35 cellular contexts compared by ENCODE assay signal in the genomic region with DNA sequence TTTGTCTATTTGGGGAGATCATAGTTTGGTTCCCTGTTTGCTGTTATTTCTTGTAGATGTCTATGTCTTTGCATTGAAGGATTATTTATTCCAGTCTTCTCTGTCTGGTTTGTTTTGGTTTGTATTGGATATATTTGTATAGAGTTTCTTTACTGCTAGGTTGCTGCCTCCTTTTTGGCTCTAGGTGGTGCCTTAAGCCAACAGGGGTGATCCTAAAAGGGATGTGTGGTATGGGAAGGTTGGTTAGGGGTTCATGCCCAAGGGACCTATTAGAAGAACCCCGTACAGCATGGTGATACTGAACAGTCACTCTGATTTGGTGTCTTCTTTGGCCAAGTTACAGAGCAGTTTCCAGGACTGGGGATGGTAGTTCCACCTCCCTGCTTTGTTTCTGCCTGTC. TPM values are rescaled to one million over a fixed set of nuclear protein-coding genes. Genes with fewer than 3 reads are reported as not detected.
"Had no signal": no experiment of that assay in that cellular context is flagged by ENCODE, and none has a peak within 500 bp of the region (broad histone marks: within the 10 kb centered on the region; RNA-seq: fewer than 3 reads in every experiment).

No MANE protein-coding gene starts in this region.

- H3K27me3 Mint-ChIP-seq: activated CD4-positive, alpha-beta memory T cell treated with anti-CD3 and anti-CD28 coated beads, Interleukin-2, amount 10 ng/mL, durations not matched to agents 7 days and 5 days; activated CD4-positive, alpha-beta T cell treated with anti-CD3 and anti-CD28 coated beads for 36 hours; activated CD4-positive, alpha-beta T cell treated with anti-CD3 and anti-CD28 coated beads, Interleukin-2, amount 10 ng/mL, durations not matched to agents 7 days and 5 days; activated CD8-positive, alpha-beta memory T cell treated with anti-CD3 and anti-CD28 coated beads, Interleukin-2, amount 10 ng/mL, durations not matched to agents 7 days and 5 days; activated naive CD8-positive, alpha-beta T cell treated with anti-CD3 and anti-CD28 coated beads for 36 hours; activated T-helper 17 cell treated with anti-CD3 and anti-CD28 coated beads, Interleukin-2, amount 50 U/mL, for 72 hours had no signal

- H3K9me3 ChIP-seq: adrenal gland, body of pancreas had no signal

- H3K4me3 Mint-ChIP-seq: activated CD4-positive, alpha-beta memory T cell treated with anti-CD3 and anti-CD28 coated beads, Interleukin-2, amount 10 ng/mL, durations not matched to agents 7 days and 5 days; activated CD4-positive, alpha-beta T cell treated with anti-CD3 and anti-CD28 coated beads for 36 hours; activated CD4-positive, alpha-beta T cell treated with anti-CD3 and anti-CD28 coated beads, Interleukin-2, amount 10 ng/mL, durations not matched to agents 7 days and 5 days; activated CD8-positive, alpha-beta memory T cell treated with anti-CD3 and anti-CD28 coated beads, Interleukin-2, amount 10 ng/mL, durations not matched to agents 7 days and 5 days; activated CD8-positive, alpha-beta T cell treated with anti-CD3 and anti-CD28 coated beads, Interleukin-2, amount 10 ng/mL, durations not matched to agents 7 days and 5 days; activated naive CD4-positive, alpha-beta T cell treated with anti-CD3 and anti-CD28 coated beads for 36 hours; activated naive CD8-positive, alpha-beta T cell treated with anti-CD3 and anti-CD28 coated beads for 36 hours; activated T-cell treated with anti-CD3 and anti-CD28 coated beads, Interleukin-2, amount 50 U/mL, for 4 hours; activated T-cell treated with anti-CD3 and anti-CD28 coated beads, Interleukin-2, amount 50 U/mL, for 72 hours; activated T-helper 1 cell treated with anti-CD3 and anti-CD28 coated beads, Interleukin-12 subunit alpha, Interleukin-12 subunit beta, Interleukin-2, Interleukin-4 antibody, amounts not matched to agents 30 ng/mL and 10 ng/mL and 1 ng/mL, durations not matched to agents 14 hours and 24 hours and 36 hours; activated T-helper 17 cell treated with anti-CD3 and anti-CD28 coated beads, Interleukin-2, amount 50 U/mL, for 72 hours; T-helper 1 cell treated with Interleukin-12 subunit alpha and Interleukin-12 subunit beta and Interleukin-4 antibody, amounts not matched to agents 30 μg/mL and 1 μg/mL, for 36 hours; T-helper 2 cell treated with Interferon-gamma antibody and Interleukin-4, amounts not matched to agents 5 μg/mL and 100 μg/mL, for 36 hours had no signal

- H3K36me3 Mint-ChIP-seq: activated CD8-positive, alpha-beta memory T cell treated with anti-CD3 and anti-CD28 coated beads, Interleukin-2, amount 10 ng/mL, durations not matched to agents 7 days and 5 days; activated naive CD4-positive, alpha-beta T cell treated with anti-CD3 and anti-CD28 coated beads, Interleukin-2, amount 50 U/mL, for 72 hours; activated naive CD8-positive, alpha-beta T cell treated with anti-CD3 and anti-CD28 coated beads for 36 hours had no signal

- ATAC-seq: activated CD4-positive, alpha-beta T cell treated with anti-CD3 and anti-CD28 coated beads for 36 hours; activated CD4-positive, CD25-positive, alpha-beta regulatory T cell treated with anti-CD3 and anti-CD28 coated beads, Interleukin-2, amount 50 U/mL, for 24 hours; activated CD8-positive, alpha-beta memory T cell treated with anti-CD3 and anti-CD28 coated beads, Interleukin-2, amount 10 ng/mL, durations not matched to agents 7 days and 5 days; activated CD8-positive, alpha-beta T cell treated with anti-CD3 and anti-CD28 coated beads, Interleukin-2, amount 10 ng/mL, durations not matched to agents 7 days and 5 days; activated naive CD4-positive, alpha-beta T cell treated with anti-CD3 and anti-CD28 coated beads, Interleukin-2, amount 50 U/mL, for 72 hours; activated T-cell treated with anti-CD3 and anti-CD28 coated beads, Interleukin-2, amount 50 U/mL, for 4 hours; activated T-cell treated with anti-CD3 and anti-CD28 coated beads, Interleukin-2, amount 50 U/mL, for 72 hours; activated T-helper 17 cell treated with anti-CD3 and anti-CD28 coated beads, Interleukin-2, amount 50 U/mL, for 72 hours; body of pancreas had no signal

- H3K27ac ChIP-seq: adrenal gland, body of pancreas, brain microvascular endothelial cell, breast epithelium, VCaP had no signal

- H3K4me1 Mint-ChIP-seq: activated CD4-positive, alpha-beta memory T cell treated with anti-CD3 and anti-CD28 coated beads, Interleukin-2, amount 10 ng/mL, durations not matched to agents 7 days and 5 days; activated CD4-positive, alpha-beta T cell treated with anti-CD3 and anti-CD28 coated beads for 36 hours; activated CD4-positive, alpha-beta T cell treated with anti-CD3 and anti-CD28 coated beads, Interleukin-2, amount 10 ng/mL, durations not matched to agents 7 days and 5 days; activated CD8-positive, alpha-beta memory T cell treated with anti-CD3 and anti-CD28 coated beads, Interleukin-2, amount 10 ng/mL, durations not matched to agents 7 days and 5 days; activated naive CD8-positive, alpha-beta T cell treated with anti-CD3 and anti-CD28 coated beads for 36 hours; activated T-helper 17 cell treated with anti-CD3 and anti-CD28 coated beads, Interleukin-2, amount 50 U/mL, for 72 hours had no signal

- H3K27ac Mint-ChIP-seq: activated CD4-positive, alpha-beta memory T cell treated with anti-CD3 and anti-CD28 coated beads, Interleukin-2, amount 10 ng/mL, durations not matched to agents 7 days and 5 days; activated CD4-positive, alpha-beta T cell treated with anti-CD3 and anti-CD28 coated beads for 36 hours; activated CD4-positive, alpha-beta T cell treated with anti-CD3 and anti-CD28 coated beads, Interleukin-2, amount 10 ng/mL, durations not matched to agents 7 days and 5 days; activated CD8-positive, alpha-beta memory T cell treated with anti-CD3 and anti-CD28 coated beads, Interleukin-2, amount 10 ng/mL, durations not matched to agents 7 days and 5 days; activated CD8-positive, alpha-beta T cell treated with anti-CD3 and anti-CD28 coated beads, Interleukin-2, amount 10 ng/mL, durations not matched to agents 7 days and 5 days; activated naive CD4-positive, alpha-beta T cell treated with anti-CD3 and anti-CD28 coated beads for 36 hours; activated naive CD4-positive, alpha-beta T cell treated with anti-CD3 and anti-CD28 coated beads, Interleukin-2, amount 50 U/mL, for 72 hours; activated naive CD8-positive, alpha-beta T cell treated with anti-CD3 and anti-CD28 coated beads for 36 hours; activated T-cell treated with anti-CD3 and anti-CD28 coated beads, Interleukin-2, amount 50 U/mL, for 72 hours; activated T-helper 1 cell treated with anti-CD3 and anti-CD28 coated beads, Interleukin-12 subunit alpha, Interleukin-12 subunit beta, Interleukin-2, Interleukin-4 antibody, amounts not matched to agents 30 ng/mL and 10 ng/mL and 1 ng/mL, durations not matched to agents 14 hours and 24 hours and 36 hours; activated T-helper 17 cell treated with anti-CD3 and anti-CD28 coated beads, Interleukin-2, amount 50 U/mL, for 72 hours; T-helper 1 cell treated with Interleukin-12 subunit alpha and Interleukin-12 subunit beta and Interleukin-4 antibody, amounts not matched to agents 30 μg/mL and 1 μg/mL, for 36 hours; T-helper 2 cell treated with Interferon-gamma antibody and Interleukin-4, amounts not matched to agents 5 μg/mL and 100 μg/mL, for 36 hours had no signal

- H3K4me3 ChIP-seq: adrenal gland, body of pancreas, breast epithelium had no signal

- H3K36me3 ChIP-seq: adrenal gland, brain microvascular endothelial cell, breast epithelium had no signal

- H3K27me3 ChIP-seq: adrenal gland, body of pancreas, brain microvascular endothelial cell, breast epithelium had no signal

- H3K4me1 ChIP-seq: adrenal gland, body of pancreas, breast epithelium had no signal

- DNase-seq: activated CD4-positive, alpha-beta memory T cell treated with anti-CD3 and anti-CD28 coated beads, Interleukin-2, amount 10 ng/mL, durations not matched to agents 7 days and 5 days; activated CD4-positive, alpha-beta T cell treated with anti-CD3 and anti-CD28 coated beads for 1 hour; activated CD4-positive, alpha-beta T cell treated with anti-CD3 and anti-CD28 coated beads for 36 hours; activated CD4-positive, alpha-beta T cell treated with anti-CD3 and anti-CD28 coated beads for 48 hours; activated CD4-positive, alpha-beta T cell treated with anti-CD3 and anti-CD28 coated beads, Interleukin-2, amount 10 ng/mL, durations not matched to agents 7 days and 5 days; activated CD4-positive, alpha-beta T cell treated with anti-CD3 and anti-CD28 coated beads, Interleukin-2, amount 50 U/mL, for 48 hours; activated CD4-positive, CD25-positive, alpha-beta regulatory T cell; activated CD8-positive, alpha-beta memory T cell treated with anti-CD3 and anti-CD28 coated beads for 24 hours; activated CD8-positive, alpha-beta memory T cell treated with anti-CD3 and anti-CD28 coated beads, Interleukin-2, amount 10 ng/mL, durations not matched to agents 7 days and 5 days; activated CD8-positive, alpha-beta memory T cell treated with anti-CD3 and anti-CD28 coated beads, Interleukin-2, amount 50 U/mL, for 48 hours; activated CD8-positive, alpha-beta T cell treated with anti-CD3 and anti-CD28 coated beads, Interleukin-2, amount 10 ng/mL, durations not matched to agents 7 days and 5 days; activated effector memory CD4-positive, alpha-beta T cell treated with anti-CD3 and anti-CD28 coated beads, Interleukin-2, amount 50 U/mL, for 16 hours; activated gamma-delta T cell treated with Interleukin-2 at 50 U/mL for 16 hours; activated naive CD4-positive, alpha-beta T cell; activated naive CD4-positive, alpha-beta T cell treated with anti-CD3 and anti-CD28 coated beads for 36 hours; activated naive CD4-positive, alpha-beta T cell treated with anti-CD3 and anti-CD28 coated beads, Interleukin-2, amount 50 U/mL, for 16 hours; activated naive CD8-positive, alpha-beta T cell treated with anti-CD3 and anti-CD28 coated beads for 36 hours; activated T-cell treated with anti-CD3 and anti-CD28 coated beads, Interleukin-2, amount 50 U/mL, for 4 hours; activated T-cell treated with anti-CD3 and anti-CD28 coated beads, Interleukin-2, amount 50 U/mL, for 72 hours; adrenal gland; amniotic stem cell; aorta; body of pancreas; brain microvascular endothelial cell; central memory CD4-positive, alpha-beta T cell; T-helper 2 cell; T-helper 9 cell had no signal

- H3K9me3 Mint-ChIP-seq: activated T-helper 1 cell treated with anti-CD3 and anti-CD28 coated beads, Interleukin-12 subunit alpha, Interleukin-12 subunit beta, Interleukin-2, Interleukin-4 antibody, amounts not matched to agents 30 ng/mL and 10 ng/mL and 1 ng/mL, durations not matched to agents 14 hours and 24 hours and 36 hours had no signal

RNA-seq across cellular contexts. Expression of a gene that starts 36.4 kb away (rescaled TPM):
- total RNA-seq: activated CD4-positive, alpha-beta memory T cell treated with anti-CD3 and anti-CD28 coated beads, Interleukin-2, amount 10 ng/mL, durations not matched to agents 7 days and 5 days; activated CD4-positive, alpha-beta T cell treated with anti-CD3 and anti-CD28 coated beads for 36 hours; activated CD4-positive, alpha-beta T cell treated with anti-CD3 and anti-CD28 coated beads, Interleukin-2, amount 10 ng/mL, durations not matched to agents 7 days and 5 days; activated CD8-positive, alpha-beta memory T cell treated with anti-CD3 and anti-CD28 coated beads, Interleukin-2, amount 10 ng/mL, durations not matched to agents 7 days and 5 days; activated CD8-positive, alpha-beta T cell treated with anti-CD3 and anti-CD28 coated beads, Interleukin-2, amount 10 ng/mL, durations not matched to agents 7 days and 5 days; activated naive CD4-positive, alpha-beta T cell treated with anti-CD3 and anti-CD28 coated beads for 36 hours; activated naive CD4-positive, alpha-beta T cell treated with anti-CD3 and anti-CD28 coated beads, Interleukin-2, amount 50 U/mL, for 72 hours; activated naive CD8-positive, alpha-beta T cell treated with anti-CD3 and anti-CD28 coated beads for 36 hours; activated T-cell treated with anti-CD3 and anti-CD28 coated beads, Interleukin-2, amount 50 U/mL, for 72 hours; activated T-helper 1 cell treated with anti-CD3 and anti-CD28 coated beads, Interleukin-12 subunit alpha, Interleukin-12 subunit beta, Interleukin-2, Interleukin-4 antibody, amounts not matched to agents 30 ng/mL and 10 ng/mL and 1 ng/mL, durations not matched to agents 14 hours and 24 hours and 36 hours; activated T-helper 17 cell treated with anti-CD3 and anti-CD28 coated beads, Interleukin-2, amount 50 U/mL, for 72 hours had no signal
